ENCODE assay signal across 30 cellular contexts in genomic region chr17:12438212-12438611, GRCh38.
"Had no signal": no experiment of that assay in that cellular context is flagged by ENCODE, and none has a peak within 500 bp of the region (broad histone marks: within the 10 kb centered on the region; RNA-seq: fewer than 3 reads in every experiment).

No MANE protein-coding gene starts in this region.

- H3K4me3 Mint-ChIP-seq: naive thymus-derived CD8-positive, alpha-beta T cell; natural killer cell; natural killer cell treated with Interleukin-12 subunit alpha and Interleukin-12 subunit beta and Interleukin-15 and Interleukin-18, amount 100 ng/mL, for 72 hours; nephron; nephron progenitor cell; neural crest cell; neural progenitor cell had no signal

- H2AFZ ChIP-seq: neural progenitor cell, parathyroid adenoma had no signal

- H3K27ac ChIP-seq: neural progenitor cell, neutrophil, ovary, pancreas, parathyroid adenoma, prostate gland, psoas muscle, right atrium auricular region, right lobe of liver, sigmoid colon, skin epidermis, spleen had no signal

- H3K36me3 ChIP-seq: neural progenitor cell, neutrophil, ovary, pancreas, prostate gland, right atrium auricular region, right lobe of liver, sigmoid colon, spleen had no signal

- H3K36me3 Mint-ChIP-seq: neural progenitor cell had no signal

- FAIRE-seq: pancreas, small intestine had no signal

- H3K4me1 ChIP-seq: neural progenitor cell, pancreas, parathyroid adenoma, prostate gland, psoas muscle, right atrium auricular region, right lobe of liver, sigmoid colon, spleen had no signal

- H3K4me2 ChIP-seq: neural progenitor cell, smooth muscle cell had no signal

- H3K27me3 Mint-ChIP-seq: natural killer cell treated with Interleukin-12 subunit alpha and Interleukin-12 subunit beta and Interleukin-15 and Interleukin-18, amount 100 ng/mL, for 72 hours had no signal

- H3K4me1 Mint-ChIP-seq: naive thymus-derived CD8-positive, alpha-beta T cell; natural killer cell; nephron; neural crest cell; neural progenitor cell had no signal

- H3K27ac Mint-ChIP-seq: naive thymus-derived CD8-positive, alpha-beta T cell; natural killer cell; natural killer cell treated with Interleukin-12 subunit alpha and Interleukin-12 subunit beta and Interleukin-15 and Interleukin-18, amount 100 ng/mL, for 72 hours; nephron; neural progenitor cell had no signal

- H3K4me3 ChIP-seq: neural progenitor cell, ovary, pancreas, prostate gland, psoas muscle, right atrium auricular region, right lobe of liver, sigmoid colon, skin epidermis, smooth muscle cell, spleen had no signal

- H3K9ac ChIP-seq: neural progenitor cell, parathyroid adenoma had no signal

- DNase-seq: naive thymus-derived CD8-positive, alpha-beta T cell; natural killer cell; nucleus accumbens; occipital lobe; ovary; pancreas; posterior cingulate gyrus; psoas muscle; retina; right cardiac atrium; right lobe of liver; sigmoid colon; small intestine; spleen; stimulated activated CD4-positive, alpha-beta T cell treated with anti-CD3 and anti-CD28 coated beads, Interleukin-12 subunit alpha, Interleukin-12 subunit beta, amount 100 ng/mL, for 4 hours; stimulated activated CD4-positive, alpha-beta T cell treated with anti-CD3 and anti-CD28 coated beads, Interleukin-15, amount 100 ng/mL, for 24 hours; stimulated activated CD4-positive, alpha-beta T cell treated with anti-CD3 and anti-CD28 coated beads, Interleukin-1b, Interleukin-23, amount 100 ng/mL, for 48 hours; stimulated activated CD4-positive, alpha-beta T cell treated with anti-CD3 and anti-CD28 coated beads, Interleukin-2, amount 100 ng/mL, for 24 hours had no signal

- ATAC-seq: naive thymus-derived CD8-positive, alpha-beta T cell; natural killer cell; natural killer cell treated with Interleukin-12 subunit alpha and Interleukin-12 subunit beta and Interleukin-15 and Interleukin-18, amount 100 ng/mL, for 72 hours; pancreas; psoas muscle; right cardiac atrium; right lobe of liver; sciatic nerve had no signal

- H3K27me3 ChIP-seq: neural progenitor cell, neutrophil, ovary, pancreas, right atrium auricular region, right lobe of liver, sigmoid colon, spleen had no signal

- H3K9me3 ChIP-seq: neutrophil, ovary, pancreas, prostate gland, right lobe of liver, sigmoid colon had no signal

- H3K79me2 ChIP-seq: parathyroid adenoma had no signal
